ENCODE assay signal across 13 cellular contexts in the genomic region with DNA sequence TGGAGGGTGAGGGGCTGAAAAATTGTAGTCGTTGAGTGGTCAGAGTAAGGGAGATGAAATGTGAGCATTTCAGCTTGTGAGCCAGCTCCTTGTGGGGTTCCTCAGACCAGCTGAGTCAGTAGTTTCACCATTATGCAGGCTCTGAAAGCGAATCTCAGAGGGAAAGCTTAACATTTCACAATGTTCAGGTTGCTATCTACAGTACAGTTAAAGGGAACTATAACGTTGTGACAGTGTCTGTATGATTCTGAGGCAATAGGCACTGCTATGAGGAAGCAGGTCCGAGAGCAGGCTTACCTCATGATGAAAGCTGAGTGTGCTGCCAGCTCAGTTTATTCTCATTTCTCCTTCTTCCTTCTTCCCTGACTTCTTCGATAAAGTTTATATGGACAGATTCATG.
"Had no signal": no experiment of that assay in that cellular context is flagged by ENCODE, and none has a peak within 500 bp of the region (broad histone marks: within the 10 kb centered on the region; RNA-seq: fewer than 3 reads in every experiment).

No MANE protein-coding gene starts in this region.

- DNase-seq: activated CD4-positive, alpha-beta memory T cell treated with anti-CD3 and anti-CD28 coated beads, Interleukin-2, amount 10 ng/mL, durations not matched to agents 7 days and 5 days; activated CD4-positive, alpha-beta T cell treated with anti-CD3 and anti-CD28 coated beads for 36 hours; activated gamma-delta T cell; activated naive CD8-positive, alpha-beta T cell treated with anti-CD3 and anti-CD28 coated beads for 36 hours; activated T-cell treated with anti-CD3 and anti-CD28 coated beads, Interleukin-2, amount 50 U/mL, for 48 hours; dorsolateral prefrontal cortex; foreskin fibroblast; heart right ventricle; psoas muscle; stimulated activated CD4-positive, alpha-beta T cell treated with anti-CD3 and anti-CD28 coated beads, Interleukin-12 subunit alpha, Interleukin-12 subunit beta, amount 100 ng/mL, for 4 hours; stimulated activated naive CD4-positive, alpha-beta T cell treated with Interleukin-2 at 50 U/mL for 16 hours; T-helper 9 cell had no signal

- H3K27ac Mint-ChIP-seq: activated CD4-positive, alpha-beta memory T cell treated with anti-CD3 and anti-CD28 coated beads, Interleukin-2, amount 10 ng/mL, durations not matched to agents 7 days and 5 days; activated CD4-positive, alpha-beta T cell treated with anti-CD3 and anti-CD28 coated beads for 36 hours; activated naive CD8-positive, alpha-beta T cell treated with anti-CD3 and anti-CD28 coated beads for 36 hours; nephron had no signal

- ATAC-seq: activated CD4-positive, alpha-beta T cell treated with anti-CD3 and anti-CD28 coated beads for 36 hours; psoas muscle had no signal

- H3K4me1 Mint-ChIP-seq: activated CD4-positive, alpha-beta memory T cell treated with anti-CD3 and anti-CD28 coated beads, Interleukin-2, amount 10 ng/mL, durations not matched to agents 7 days and 5 days; activated CD4-positive, alpha-beta T cell treated with anti-CD3 and anti-CD28 coated beads for 36 hours; activated naive CD8-positive, alpha-beta T cell treated with anti-CD3 and anti-CD28 coated beads for 36 hours; nephron had no signal

- H3K36me3 Mint-ChIP-seq: activated naive CD8-positive, alpha-beta T cell treated with anti-CD3 and anti-CD28 coated beads for 36 hours had no signal

- H3K4me3 Mint-ChIP-seq: activated CD4-positive, alpha-beta memory T cell treated with anti-CD3 and anti-CD28 coated beads, Interleukin-2, amount 10 ng/mL, durations not matched to agents 7 days and 5 days; activated CD4-positive, alpha-beta T cell treated with anti-CD3 and anti-CD28 coated beads for 36 hours; activated naive CD8-positive, alpha-beta T cell treated with anti-CD3 and anti-CD28 coated beads for 36 hours; nephron had no signal

- H3K27me3 Mint-ChIP-seq: activated CD4-positive, alpha-beta memory T cell treated with anti-CD3 and anti-CD28 coated beads, Interleukin-2, amount 10 ng/mL, durations not matched to agents 7 days and 5 days; activated CD4-positive, alpha-beta T cell treated with anti-CD3 and anti-CD28 coated beads for 36 hours; activated naive CD8-positive, alpha-beta T cell treated with anti-CD3 and anti-CD28 coated beads for 36 hours had no signal

- H3K9me3 Mint-ChIP-seq: activated CD4-positive, alpha-beta memory T cell treated with anti-CD3 and anti-CD28 coated beads, Interleukin-2, amount 10 ng/mL, durations not matched to agents 7 days and 5 days had no signal
